In genomic region chr20:56088381-56088780, GRCh38 we compare ENCODE assay signal across 18 cellular contexts.
"Had no signal": no experiment of that assay in that cellular context is flagged by ENCODE, and none has a peak within 500 bp of the region (broad histone marks: within the 10 kb centered on the region; RNA-seq: fewer than 3 reads in every experiment).

No MANE protein-coding gene starts in this region.

- DNase-seq: KBM-7, MV-4-11, NCI-H1048, NCI-H1105, NCI-H1417, NCI-H1436 treated with DMSO at 0.1 percent for 48 hours, NCI-H1694, NCI-H187 treated with DMSO at 0.1 percent for 48 hours, NCI-H2029 treated with DMSO at 0.1 percent for 48 hours, NCI-H226, NCI-H446, NCI-H510A, NCI-H524 treated with DMSO at 0.1 percent for 48 hours, NCI-H69, NCI-H774, SHP77, SK-N-SH had no signal

- H3K9ac ChIP-seq: SK-N-SH had no signal

- H3K27ac ChIP-seq: RWPE1 had no signal
